Comparison of ENCODE assay signal across 15 cellular contexts in genomic region chr15:88920186-88920891, GRCh38. TPM values are rescaled to one million over a fixed set of nuclear protein-coding genes. Genes with fewer than 3 reads are reported as not detected.
DNase-seq lines count a peak whose midpoint lies in the region; ATAC-seq and TF ChIP-seq lines count a peak whose summit lies in the region.
"Had no signal": no experiment of that assay in that cellular context is flagged by ENCODE, and none has a peak within 500 bp of the region (broad histone marks: within the 10 kb centered on the region; RNA-seq: fewer than 3 reads in every experiment).

No MANE protein-coding gene starts in this region.

- no peaks in the 10 kb centered on the region for H3K27me3 ChIP-seq in smooth muscle cell (ENCODE audit: low read depth)
- no peaks in the 10 kb centered on the region for H3K27me3 ChIP-seq in testis
- H3K27me3 ChIP-seq in naive thymus-derived CD4-positive, alpha-beta T cell (ENCODE audit: control insufficient read depth in 2 of 2, insufficient read depth in 2 of 2, low read length in 2 of 2): no peaks in the 10 kb centered on the region

- no peak overlapping the region for H3K9ac ChIP-seq in smooth muscle cell (ENCODE audit: low read depth)

- POLR2A ChIA-PET in activated CD4-positive, alpha-beta T cell treated with anti-CD3 and anti-CD28 coated beads, Interleukin-2, amount 10 ng/mL, durations not matched to agents 7 days and 5 days (lab: Charles Lee): no interaction called here
- POLR2A ChIA-PET in naive thymus-derived CD4-positive, alpha-beta T cell (lab: Charles Lee): interaction anchor here (0.7 kb wide), 1 partner anchor 23 kb away, joined by 3 read pairs; no protein-coding TSS in a partner anchor

- H3K4me2 ChIP-seq in smooth muscle cell: peak overlapping the region; percentile 1

- intact Hi-C loops in testis (cut with DNase I; ENCODE audit: low total_unique reads): no loop called here
- intact Hi-C loops in naive thymus-derived CD4-positive, alpha-beta T cell (cut with micrococcal nuclease): no loop called here

- no peak overlapping the region for H2AFZ ChIP-seq in smooth muscle cell (ENCODE audit: low read depth)

- H4K20me1 ChIP-seq in smooth muscle cell (ENCODE audit: low read depth): no peaks in the 10 kb centered on the region

- H3K36me3 Mint-ChIP-seq in activated CD4-positive, alpha-beta T cell treated with anti-CD3 and anti-CD28 coated beads, Interleukin-2, amount 10 ng/mL, durations not matched to agents 7 days and 5 days (ENCODE audit: low read depth): no peaks in the 10 kb centered on the region
- H3K36me3 Mint-ChIP-seq in naive thymus-derived CD4-positive, alpha-beta T cell: no peaks in the 10 kb centered on the region

- H3K4me1 Mint-ChIP-seq in activated CD4-positive, alpha-beta T cell treated with anti-CD3 and anti-CD28 coated beads, Interleukin-2, amount 10 ng/mL, durations not matched to agents 7 days and 5 days: peaks cover 17% of the 10 kb centered on the region
- H3K4me1 Mint-ChIP-seq in naive thymus-derived CD4-positive, alpha-beta T cell: peaks cover 0 to 20% (median 0%) of the 10 kb centered on the region in 7 donors

- H3K4me1 ChIP-seq in smooth muscle cell (ENCODE audit: low read depth): no peaks in the 10 kb centered on the region
- no peaks in the 10 kb centered on the region for H3K4me1 ChIP-seq in testis
- no peaks in the 10 kb centered on the region for H3K4me1 ChIP-seq in naive thymus-derived CD4-positive, alpha-beta T cell (ENCODE audit: control insufficient read depth in 2 of 2, insufficient read depth in 2 of 2, low read length in 2 of 2)

- H3K4me3 Mint-ChIP-seq in activated CD4-positive, alpha-beta T cell treated with anti-CD3 and anti-CD28 coated beads, Interleukin-2, amount 10 ng/mL, durations not matched to agents 7 days and 5 days: no peak overlapping the region
- H3K4me3 Mint-ChIP-seq in naive thymus-derived CD4-positive, alpha-beta T cell: peak overlapping the region in 1 of 10 donors; percentile 55
- H3K4me3 Mint-ChIP-seq: stimulated activated naive CD8-positive, alpha-beta T cell treated with anti-CD3 and anti-CD28 coated beads, Interleukin-15, Interleukin-2, amounts not matched to agents 100 ng/mL and 50 ng/mL, for 24 hours had no signal

- peaks cover 4% of the 10 kb centered on the region for H3K27me3 Mint-ChIP-seq in activated CD4-positive, alpha-beta T cell treated with anti-CD3 and anti-CD28 coated beads, Interleukin-2, amount 10 ng/mL, durations not matched to agents 7 days and 5 days
- H3K27me3 Mint-ChIP-seq in naive thymus-derived CD4-positive, alpha-beta T cell: peaks cover 0 to 11% (median 4%) of the 10 kb centered on the region in 5 donors

- TF ChIP-seq POLR2A in erythroblast (IDR thresholded peaks at IDR 0.05; ENCODE audit: low read length) (no peak), testis (IDR thresholded peaks at IDR 0.05) (no peak)

- no peak for TF ChIP-seq CTCF in smooth muscle cell (IDR thresholded peaks at IDR 0.05; ENCODE audit: borderline replicate concordance, insufficient read depth, poor library complexity, severe bottlenecking)
- no peak for TF ChIP-seq CTCF in testis (IDR thresholded peaks at IDR 0.05)

- peaks cover 19% of the 10 kb centered on the region for H3F3A ChIP-seq in smooth muscle cell (ENCODE audit: low read depth)

- no peaks in the 10 kb centered on the region for H3K9me3 Mint-ChIP-seq in activated CD4-positive, alpha-beta T cell treated with anti-CD3 and anti-CD28 coated beads, Interleukin-2, amount 10 ng/mL, durations not matched to agents 7 days and 5 days
- H3K9me3 Mint-ChIP-seq in naive thymus-derived CD4-positive, alpha-beta T cell: no peaks in the 10 kb centered on the region
- H3K9me3 Mint-ChIP-seq: stimulated activated naive CD8-positive, alpha-beta T cell treated with anti-CD3 and anti-CD28 coated beads, Interleukin-15, Interleukin-2, amounts not matched to agents 100 ng/mL and 50 ng/mL, for 24 hours had no signal

- H3K27ac ChIP-seq in smooth muscle cell (ENCODE audit: low read depth) (peak overlapping the region; percentile 89), testis (no peak overlapping the region)
- no peak overlapping the region for H3K27ac ChIP-seq in naive thymus-derived CD4-positive, alpha-beta T cell (ENCODE audit: low read depth, low read length)
- H3K27ac ChIP-seq: WERI-Rb-1 had no signal

- no peaks in the 10 kb centered on the region for H3K79me2 ChIP-seq in smooth muscle cell (ENCODE audit: low read depth)

- no peak overlapping the region for H3K4me3 ChIP-seq in smooth muscle cell
- no peak overlapping the region for H3K4me3 ChIP-seq in testis
- H3K4me3 ChIP-seq in naive thymus-derived CD4-positive, alpha-beta T cell (ENCODE audit: low read length): no peak overlapping the region

- 55% methylated on average over 9 of the region's 9 CpGs for WGBS in smooth muscle cell (ENCODE audit: low lambda C conversion rate)
- WGBS in testis, 2 donors: 79 to 83% methylated on average over 9 of the region's 9 CpGs

- CTCF ChIA-PET in activated CD4-positive, alpha-beta T cell treated with anti-CD3 and anti-CD28 coated beads, Interleukin-2, amount 10 ng/mL, durations not matched to agents 7 days and 5 days (lab: Charles Lee): interaction anchor here (0.6 to 7.7 kb wide), 6 partner anchors 12 to 296 kb away, joined by 3 to 45 read pairs (median 3); no protein-coding TSS in a partner anchor
- CTCF ChIA-PET in naive thymus-derived CD4-positive, alpha-beta T cell (lab: Charles Lee): interaction anchor here (2.1 kb wide), 1 partner anchor 15 kb away, joined by 6 read pairs; no protein-coding TSS in a partner anchor

- H3K27ac Mint-ChIP-seq in activated CD4-positive, alpha-beta T cell treated with anti-CD3 and anti-CD28 coated beads, Interleukin-2, amount 10 ng/mL, durations not matched to agents 7 days and 5 days: peak overlapping the region; percentile 19
- H3K27ac Mint-ChIP-seq in naive thymus-derived CD4-positive, alpha-beta T cell: peak overlapping the region in 1 of 9 donors; percentile 43
- H3K27ac Mint-ChIP-seq: stimulated activated naive CD8-positive, alpha-beta T cell treated with anti-CD3 and anti-CD28 coated beads, Interleukin-15, Interleukin-2, amounts not matched to agents 100 ng/mL and 50 ng/mL, for 24 hours had no signal

- no peak for ATAC-seq in HG03097 (IDR thresholded peaks at IDR 0.05; ENCODE audit: low FRiP score, unreplicated experiment)
- ATAC-seq in naive thymus-derived CD4-positive, alpha-beta T cell: no peak
- ATAC-seq: left ventricle myocardium superior had no signal

- H3K9me3 ChIP-seq in smooth muscle cell (replicated peaks; ENCODE audit: low read depth) (no peaks in the 10 kb centered on the region), testis (no peaks in the 10 kb centered on the region)
- H3K9me3 ChIP-seq in naive thymus-derived CD4-positive, alpha-beta T cell (ENCODE audit: control insufficient read depth in 2 of 3, low read length in 3 of 3): no peaks in the 10 kb centered on the region

- no peak for DNase-seq in activated CD4-positive, alpha-beta T cell treated with anti-CD3 and anti-CD28 coated beads, Interleukin-2, amount 10 ng/mL, durations not matched to agents 7 days and 5 days
- no peak for DNase-seq in activated CD4-positive, alpha-beta T cell treated with anti-CD3 and anti-CD28 coated beads, Interleukin-2, amount 50 U/mL, for 1 hour
- DNase-seq in RPMI7951 (ENCODE audit: low read depth): peak; percentile 70
- peak; percentile 54 to 58 for DNase-seq in erythroblast (lab: John Stamatoyannopoulos, UW)
- DNase-seq in smooth muscle cell (lab: John Stamatoyannopoulos, UW; ENCODE audit: unreplicated experiment): no peak
- no peak for DNase-seq in testis
- no peak for DNase-seq in naive thymus-derived CD4-positive, alpha-beta T cell
- DNase-seq: activated effector memory CD4-positive, alpha-beta T cell treated with Interleukin-2 at 50 U/mL for 16 hours; DND-41; left ventricle myocardium superior; NCI-H2029; occipital lobe; WERI-Rb-1 had no signal

- H3K36me3 ChIP-seq in smooth muscle cell (ENCODE audit: low read depth): no peaks in the 10 kb centered on the region
- no peaks in the 10 kb centered on the region for H3K36me3 ChIP-seq in testis (ENCODE audit: low read depth, missing control alignments)
- H3K36me3 ChIP-seq in naive thymus-derived CD4-positive, alpha-beta T cell (ENCODE audit: control insufficient read depth in 2 of 3, insufficient read depth in 3 of 3, low read length in 3 of 3): no peaks in the 10 kb centered on the region
- H3K36me3 ChIP-seq: WERI-Rb-1 had no signal

RNA-seq across cellular contexts. Expression of gene MFGE8, which starts 7.2 kb away (rescaled TPM):
- total RNA-seq in activated CD4-positive, alpha-beta T cell treated with anti-CD3 and anti-CD28 coated beads, Interleukin-2, amount 10 ng/mL, durations not matched to agents 7 days and 5 days: 10 to 100 TPM; 57.9 to 58.5 TPM
- 45.1 and 62.4 TPM in 2 replicates for total RNA-seq in RPMI7951 (2014; rRNA removed; shearing (Covaris generic))
- total RNA-seq in smooth muscle cell (185 and 222 TPM in 2 replicates), testis (100 to 1,000 TPM; 163 to 260 TPM)
- polyA plus RNA-seq in smooth muscle cell (237 and 247 TPM in 2 replicates), testis (ENCODE audit: insufficient read depth, low read depth, low replicate concordance) (137 TPM)
- 100 to 1,000 TPM in 2 of 5 experiments, 10 to 100 TPM in 3; 26.3 to 106 (median 90.3) TPM for total RNA-seq in naive thymus-derived CD4-positive, alpha-beta T cell
- 10 to 100 TPM in 1 of 2 donors, 1 to 10 TPM in 1; 6.3 to 12.4 TPM for polyA plus RNA-seq in naive thymus-derived CD4-positive, alpha-beta T cell

RNA-seq across cellular contexts. Expression of gene HAPLN3, which starts 25.0 kb away (rescaled TPM):
- total RNA-seq in activated CD4-positive, alpha-beta T cell treated with anti-CD3 and anti-CD28 coated beads, Interleukin-2, amount 10 ng/mL, durations not matched to agents 7 days and 5 days: 10 to 100 TPM; 75.4 to 86.1 TPM
- total RNA-seq in RPMI7951 (2014; rRNA removed; shearing (Covaris generic)): 18.4 and 27.5 TPM in 2 replicates
- total RNA-seq in smooth muscle cell (4.5 and 6.5 TPM in 2 replicates), testis (1 to 10 TPM; 4.8 to 5.0 TPM)
- polyA plus RNA-seq in smooth muscle cell (5.2 and 7.6 TPM in 2 replicates), testis (ENCODE audit: insufficient read depth, low read depth, low replicate concordance) (5.6 TPM)
- 100 to 1,000 TPM in 3 of 5 experiments, 10 to 100 TPM in 2; 64.0 to 158 (median 144) TPM for total RNA-seq in naive thymus-derived CD4-positive, alpha-beta T cell
- polyA plus RNA-seq in naive thymus-derived CD4-positive, alpha-beta T cell: 10 to 100 TPM; 37.1 to 44.4 TPM

Comparison
In these comparisons a context has a peak if more than half of its experiments do, and no peak if none do; other contexts are left out.
1. DNase-seq: peak in RPMI7951 (single experiment) and erythroblast (2 of 2); none in activated CD4-positive, alpha-beta T cell treated with anti-CD3 and anti-CD28 coated beads, Interleukin-2, amount 10 ng/mL, durations not matched to agents 7 days and 5 days (single experiment), activated CD4-positive, alpha-beta T cell treated with anti-CD3 and anti-CD28 coated beads, Interleukin-2, amount 50 U/mL, for 1 hour (single experiment), smooth muscle cell (single experiment), testis (single experiment) and naive thymus-derived CD4-positive, alpha-beta T cell (0 of 9).